ENCODE assay signal across 9 cellular contexts in the genomic region with DNA sequence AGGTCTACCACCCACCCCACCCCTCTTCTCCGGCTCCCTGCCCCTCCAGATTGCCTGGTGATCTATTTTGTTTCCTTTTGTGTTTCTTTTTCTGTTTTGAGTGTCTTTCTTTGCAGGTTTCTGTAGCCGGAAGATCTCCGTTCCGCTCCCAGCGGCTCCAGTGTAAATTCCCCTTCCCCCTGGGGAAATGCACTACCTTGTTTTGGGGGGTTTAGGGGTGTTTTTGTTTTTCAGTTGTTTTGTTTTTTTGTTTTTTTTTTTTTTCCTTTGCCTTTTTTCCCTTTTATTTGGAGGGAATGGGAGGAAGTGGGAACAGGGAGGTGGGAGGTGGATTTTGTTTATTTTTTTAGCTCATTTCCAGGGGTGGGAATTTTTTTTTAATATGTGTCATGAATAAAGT. TPM values are rescaled to one million over a fixed set of nuclear protein-coding genes. Genes with fewer than 3 reads are reported as not detected.
"Had no signal": no experiment of that assay in that cellular context is flagged by ENCODE, and none has a peak within 500 bp of the region (broad histone marks: within the 10 kb centered on the region; RNA-seq: fewer than 3 reads in every experiment).

No MANE protein-coding gene starts in this region.

RNA-seq across cellular contexts. Expression of gene SLC22A17, which starts 26.9 kb away (rescaled TPM):
- total RNA-seq: MCF 10A, OCI-LY7, PC-9 had no signal

RNA-seq across cellular contexts. Expression of gene EFS, which starts 39.2 kb away (rescaled TPM):
- total RNA-seq: activated CD4-positive, alpha-beta T cell treated with anti-CD3 and anti-CD28 coated beads, Interleukin-2, amount 10 ng/mL, durations not matched to agents 24 days and 14 days; activated CD8-positive, alpha-beta memory T cell treated with anti-CD3 and anti-CD28 coated beads for 36 hours; activated CD8-positive, alpha-beta T cell treated with anti-CD3 and anti-CD28 coated beads for 36 hours; activated T-helper 17 cell treated with anti-CD3 and anti-CD28 coated beads, Interleukin-2, amount 50 U/mL, for 72 hours; MCF 10A; OCI-LY7; PC-9; SK-MEL-5; T-helper 2 cell treated with Interferon-gamma antibody and Interleukin-4, amounts not matched to agents 100 ng/mL and 5 ng/mL, for 36 hours had no signal
